8 cellular contexts compared by ENCODE assay signal in genomic region chr16:85799497-85800320, GRCh38. TPM values are rescaled to one million over a fixed set of nuclear protein-coding genes. Genes with fewer than 3 reads are reported as not detected.
DNase-seq lines count a peak whose midpoint lies in the region; ATAC-seq and TF ChIP-seq lines count a peak whose summit lies in the region.

COX4I1 (plus strand) TSS chr16:85799695; CDS start chr16:85801206, 1,511 bp downstream.
EMC8 (minus strand) TSS chr16:85799544; CDS start chr16:85799295, 249 bp downstream.

- H3K4me2 ChIP-seq in SU-DHL-6 (ENCODE audit: low read depth, low read length, poor library complexity, severe bottlenecking): peak within 1 kb of the TSS; percentile 93

- H3K36me3 ChIP-seq in SU-DHL-6 (ENCODE audit: low read length): no peaks in the 10 kb centered on the region
- no peaks in the 10 kb centered on the region for H3K36me3 ChIP-seq in ovary
- peaks cover 51% of the 10 kb centered on the region for H3K36me3 ChIP-seq in thymus (ENCODE audit: control insufficient read depth, insufficient read depth)

- H3K4me3 ChIP-seq in GM12865 (ENCODE audit: low read depth, low read length) (peak within 1 kb of the TSS; percentile 75), SU-DHL-6 (ENCODE audit: insufficient read depth, low read length, poor library complexity, severe bottlenecking) (peak within 1 kb of the TSS; percentile 94), ovary (peak within 1 kb of the TSS; percentile 87), thymus (ENCODE audit: low read length) (peak within 1 kb of the TSS; percentile 91)

- TF ChIP-seq CTCF in GM12865 (IDR thresholded peaks at IDR 0.05; ENCODE audit: insufficient read depth, low read depth, low read length, missing control alignments): no peak
- TF ChIP-seq CTCF in SU-DHL-6 (IDR thresholded peaks at IDR 0.05; ENCODE audit: insufficient read depth, low read length, poor library complexity, severe bottlenecking): no peak
- TF ChIP-seq CTCF in ovary (IDR thresholded peaks at IDR 0.05): no peak

- H3K27ac ChIP-seq in SU-DHL-6 (ENCODE audit: low read depth, low read length) (peak within 1 kb of the TSS; percentile 53), ovary (peak within 1 kb of the TSS; percentile 47 to 59), thymus (ENCODE audit: low read depth) (peak within 1 kb of the TSS; percentile 89)

- H3K27me3 ChIP-seq in SU-DHL-6 (ENCODE audit: low read length): no peaks in the 10 kb centered on the region
- no peaks in the 10 kb centered on the region for H3K27me3 ChIP-seq in ovary
- no peaks in the 10 kb centered on the region for H3K27me3 ChIP-seq in thymus (ENCODE audit: control insufficient read depth, insufficient read depth)

- H3K9ac ChIP-seq in SU-DHL-6 (ENCODE audit: low read length): peak within 1 kb of the TSS; percentile 96

- no peaks in the 10 kb centered on the region for H3F3A ChIP-seq in SU-DHL-6 (ENCODE audit: insufficient read depth)

- peak within 1 kb of the TSS; percentile 91 for H3K4me3 Mint-ChIP-seq in activated naive CD8-positive, alpha-beta T cell treated with anti-CD3 and anti-CD28 coated beads, Interleukin-2, amount 10 ng/mL, durations not matched to agents 7 days and 5 days

- no peaks in the 10 kb centered on the region for H3K9me2 ChIP-seq in SU-DHL-6 (replicated peaks; ENCODE audit: insufficient read depth, low read length)

- H3K9me3 Mint-ChIP-seq in activated naive CD8-positive, alpha-beta T cell treated with anti-CD3 and anti-CD28 coated beads, Interleukin-2, amount 10 ng/mL, durations not matched to agents 7 days and 5 days: no peaks in the 10 kb centered on the region

- H3K4me1 Mint-ChIP-seq in activated naive CD8-positive, alpha-beta T cell treated with anti-CD3 and anti-CD28 coated beads, Interleukin-2, amount 10 ng/mL, durations not matched to agents 7 days and 5 days: peaks cover 42% of the 10 kb centered on the region

- ATAC-seq in HG02759 (IDR thresholded peaks at IDR 0.05; ENCODE audit: unreplicated experiment) (peak; percentile 84), Right ventricle myocardium inferior (peak; percentile 98)
- peak; percentile 90 for ATAC-seq in activated naive CD8-positive, alpha-beta T cell treated with anti-CD3 and anti-CD28 coated beads, Interleukin-2, amount 10 ng/mL, durations not matched to agents 7 days and 5 days (ENCODE audit: low read depth)

- peak within 1 kb of the TSS; percentile 92 for H3K27ac Mint-ChIP-seq in activated naive CD8-positive, alpha-beta T cell treated with anti-CD3 and anti-CD28 coated beads, Interleukin-2, amount 10 ng/mL, durations not matched to agents 7 days and 5 days

- intact Hi-C loops in Right ventricle myocardium inferior (cut with DNase I) (no loop called here), ovary (cut with DNase I) (no loop called here)

- WGBS in ovary, 3 donors: 0 to 1% (median 1%) methylated on average over 57 to 87 of the region's 87 CpGs
- under 1% methylated on average over 87 of the region's 87 CpGs for WGBS in thymus

- TF ChIP-seq EP300 in ovary (IDR thresholded peaks at IDR 0.05): no peak

- no peaks in the 10 kb centered on the region for H3K27me3 Mint-ChIP-seq in activated naive CD8-positive, alpha-beta T cell treated with anti-CD3 and anti-CD28 coated beads, Interleukin-2, amount 10 ng/mL, durations not matched to agents 7 days and 5 days

- POLR2A ChIA-PET in activated naive CD8-positive, alpha-beta T cell treated with anti-CD3 and anti-CD28 coated beads, Interleukin-2, amount 10 ng/mL, durations not matched to agents 7 days and 5 days (lab: Charles Lee): interaction anchor here (0.9 to 1.2 kb wide), 4 partner anchors 14 to 198 kb away, joined by 3 read pairs; no protein-coding TSS in a partner anchor

- no peaks in the 10 kb centered on the region for H4K20me1 ChIP-seq in SU-DHL-6 (ENCODE audit: low read depth, low read length)

- peak; percentile 63 for TF ChIP-seq POLR2A in ovary (IDR thresholded peaks at IDR 0.05)

- peak within 1 kb of the TSS; percentile 87 for H2AFZ ChIP-seq in SU-DHL-6 (ENCODE audit: low read depth, low read length, severe bottlenecking)

- H3K9me3 ChIP-seq in SU-DHL-6 (ENCODE audit: insufficient read depth, low read length) (no peaks in the 10 kb centered on the region), ovary (no peaks in the 10 kb centered on the region), thymus (ENCODE audit: control insufficient read depth) (no peaks in the 10 kb centered on the region)

- peaks cover 28% of the 10 kb centered on the region for H3K36me3 Mint-ChIP-seq in activated naive CD8-positive, alpha-beta T cell treated with anti-CD3 and anti-CD28 coated beads, Interleukin-2, amount 10 ng/mL, durations not matched to agents 7 days and 5 days

- H3K4me1 ChIP-seq in ovary (ENCODE audit: insufficient read depth) (peaks cover 11% of the 10 kb centered on the region), thymus (ENCODE audit: control insufficient read depth, insufficient read depth, low read length) (peaks cover 14% of the 10 kb centered on the region)

- H3K79me2 ChIP-seq in SU-DHL-6 (ENCODE audit: insufficient read depth, low read length): peaks cover 77% of the 10 kb centered on the region

- DNase-seq in GM12865 (ENCODE audit: low read depth): peak; percentile 96
- peak; percentile 62 for DNase-seq in NCI-H128 (lab: John Stamatoyannopoulos, UW; ENCODE audit: unreplicated experiment)
- peak; percentile 94 for DNase-seq in activated naive CD8-positive, alpha-beta T cell treated with anti-CD3 and anti-CD28 coated beads, Interleukin-2, amount 10 ng/mL, durations not matched to agents 7 days and 5 days
- peak; percentile 98 for DNase-seq in Right ventricle myocardium inferior (ENCODE audit: missing footprints)
- DNase-seq in ovary: peak; percentile 93 to 97 (median 94)

RNA-seq across cellular contexts. Expression of gene COX4I1, which starts in this region (rescaled TPM):
- 100 to 1,000 TPM; 489 to 502 TPM for total RNA-seq in activated naive CD8-positive, alpha-beta T cell treated with anti-CD3 and anti-CD28 coated beads, Interleukin-2, amount 10 ng/mL, durations not matched to agents 7 days and 5 days
- total RNA-seq in Right ventricle myocardium inferior (2,129 TPM), ovary (100 to 1,000 TPM; 378 to 540 (median 455) TPM)
- polyA plus RNA-seq in ovary (100 to 1,000 TPM; 484 to 750 TPM), thymus (890 TPM)

RNA-seq across cellular contexts. Expression of gene EMC8, which starts in this region (rescaled TPM):
- total RNA-seq in activated naive CD8-positive, alpha-beta T cell treated with anti-CD3 and anti-CD28 coated beads, Interleukin-2, amount 10 ng/mL, durations not matched to agents 7 days and 5 days: 10 to 100 TPM; 29.2 to 34.1 TPM
- total RNA-seq in Right ventricle myocardium inferior (25.8 TPM), ovary (10 to 100 TPM; 16.6 to 32.5 (median 21.5) TPM)
- polyA plus RNA-seq in ovary (10 to 100 TPM in 1 of 2 donors, 1 to 10 TPM in 1; 9.4 to 15.0 TPM), thymus (16.8 TPM)

Comparison
In these comparisons a context has a peak if more than half of its experiments do, and no peak if none do; other contexts are left out.
1. Peak in every context shown above with its lines: DNase-seq, ATAC-seq, H3K4me3 ChIP-seq and H3K27ac ChIP-seq.